23 cellular contexts compared by ENCODE assay signal in genomic region chr22:44317886-44318637, GRCh38. TPM values are rescaled to one million over a fixed set of nuclear protein-coding genes. Genes with fewer than 3 reads are reported as not detected.
DNase-seq lines count a peak whose midpoint lies in the region; ATAC-seq, FAIRE-seq and TF ChIP-seq lines count a peak whose summit lies in the region.
"Had no signal": no experiment of that assay in that cellular context is flagged by ENCODE, and none has a peak within 500 bp of the region (broad histone marks: within the 10 kb centered on the region; RNA-seq: fewer than 3 reads in every experiment).

No MANE protein-coding gene starts in this region.

- FAIRE-seq in A549 (lab: Jason Lieb, UNC): no peak
- no peak for FAIRE-seq in H1 (lab: Jason Lieb, UNC)
- FAIRE-seq in RCC 7860 (lab: Jason Lieb, UNC): no peak
- FAIRE-seq: GM12892 had no signal

- H4K20me1 ChIP-seq in H9 (ENCODE audit: control insufficient read depth, insufficient read depth, insufficient read length): no peaks in the 10 kb centered on the region
- no peaks in the 10 kb centered on the region for H4K20me1 ChIP-seq in H1 (replicated peaks in 1 of 2; ENCODE audit: control insufficient read depth in 1 of 2, insufficient read depth in 2 of 2, low read length in 2 of 2)
- H4K20me1 ChIP-seq in neural progenitor cell (ENCODE audit: low read depth): no peaks in the 10 kb centered on the region

- H3K14ac ChIP-seq in H9 (ENCODE audit: insufficient read depth, low read length) (0 out of 2 replicates have a peak overlapping the region, but pooled peaks have one; percentile 8), H1 (ENCODE audit: insufficient read length) (no peak overlapping the region)

- no peak overlapping the region for H3K56ac ChIP-seq in H9 (ENCODE audit: insufficient read length, low read depth, low read length)
- no peak overlapping the region for H3K56ac ChIP-seq in H1 (replicated peaks; ENCODE audit: insufficient read length, low read depth, low read length)

- DNase-seq in A549 (ENCODE audit: low read depth in 1 of 2, low spot score in 1 of 2) (no peak), H9 (no peak), H1 (ENCODE audit: low read depth in 1 of 2, low spot score in 2 of 2) (no peak), neural progenitor cell (ENCODE audit: low spot score) (no peak), NCI-H146 treated with DMSO at 0.1 percent for 48 hours (lab: John Stamatoyannopoulos, UW; ENCODE audit: unreplicated experiment) (no peak), RCC 7860 (ENCODE audit: low spot score) (no peak)
- DNase-seq: BE2C, DMS153, DND-41, H7, NCI-H1048, NCI-H1417, NCI-H1694 treated with DMSO at 0.1 percent for 48 hours, NCI-H2081, NCI-H2227 treated with DMSO at 0.1 percent for 48 hours, NCI-H526 treated with DMSO at 0.1 percent for 48 hours, PC-9, RPMI8226, SIG-M5 had no signal

- ATAC-seq in A549 (no peak), GM19035 (IDR thresholded peaks at IDR 0.05; ENCODE audit: unreplicated experiment) (no peak)

- H3K18ac ChIP-seq in H9 (ENCODE audit: insufficient read length, low read depth, low read length) (no peak overlapping the region), H1 (ENCODE audit: extremely low read depth, low read length) (no peak overlapping the region)

- H3K23me2 ChIP-seq in H9 (ENCODE audit: insufficient read length, low read depth, low read length, poor library complexity, severe bottlenecking) (no peaks in the 10 kb centered on the region), H1 (ENCODE audit: low read depth, low read length) (peaks cover 5% of the 10 kb centered on the region; the same call in 1 of the 2 replicates)

- H4K5ac ChIP-seq in H9 (ENCODE audit: insufficient read length, low read depth, low read length) (no peak overlapping the region), H1 (ENCODE audit: insufficient read length, low read depth, low read length) (no peak overlapping the region)

- H3K9ac ChIP-seq in H9 (ENCODE audit: extremely low read depth, insufficient read length, low read length) (no peak overlapping the region), H1 (replicated peaks in 1 of 4; ENCODE audit: extremely low read depth in 1 of 4, low read depth in 3 of 4, low read length in 3 of 4) (no peak overlapping the region), neural progenitor cell (peak overlapping the region; percentile 12)

- H3K4me3 ChIP-seq in A549 (no peak overlapping the region), H1 (ENCODE audit: extremely low read depth in 1 of 4, insufficient read depth in 2 of 4, low read depth in 3 of 4, low read length in 4 of 4) (no peak overlapping the region), neural progenitor cell (no peak overlapping the region)
- H3K4me3 ChIP-seq: PC-9, SK-N-MC had no signal

- no peak overlapping the region for H2BK5ac ChIP-seq in H9 (ENCODE audit: insufficient read length, low read length)
- H2BK5ac ChIP-seq in H1 (ENCODE audit: low read depth, low read length): no peak overlapping the region

- no peaks in the 10 kb centered on the region for H3K27me3 ChIP-seq in H9 (ENCODE audit: insufficient read depth, low read length)
- H3K27me3 ChIP-seq in H1 (replicated peaks in 1 of 4; ENCODE audit: control insufficient read depth in 3 of 4, extremely low read depth in 1 of 4, insufficient read depth in 3 of 4, low read length in 3 of 4): no peaks in the 10 kb centered on the region
- H3K27me3 ChIP-seq in neural progenitor cell: no peaks in the 10 kb centered on the region
- H3K27me3 ChIP-seq: BE2C had no signal

- no peak overlapping the region for H3T11ph ChIP-seq in H9 (ENCODE audit: low read length)

- H3K23ac ChIP-seq in H9 (ENCODE audit: insufficient read length, low read depth, low read length) (no peak overlapping the region), H1 (ENCODE audit: insufficient read length) (no peak overlapping the region)

- no peak for TF ChIP-seq CTCF in A549 (IDR thresholded peaks at IDR 0.05)
- TF ChIP-seq CTCF in H9 (conservative IDR thresholded peaks at IDR 0.05): no peak
- no peak for TF ChIP-seq CTCF in H1 (IDR thresholded peaks at IDR 0.05; ENCODE audit: control extremely low read depth in 1 of 3, insufficient read depth in 1 of 3, low read depth in 1 of 3, low read length in 3 of 3)
- TF ChIP-seq CTCF in neural progenitor cell (IDR thresholded peaks at IDR 0.05): no peak

- H2BK15ac ChIP-seq in H9 (ENCODE audit: low read depth, low read length): no peak overlapping the region
- H2BK15ac ChIP-seq in H1 (ENCODE audit: low read length): no peak overlapping the region

- H3K36me3 Mint-ChIP-seq in H9 (ENCODE audit: insufficient read depth in 1 of 3, low read depth in 3 of 3) (no peaks in the 10 kb centered on the region), neural progenitor cell (no peaks in the 10 kb centered on the region)
- H3K36me3 Mint-ChIP-seq: IgD-negative memory B cell had no signal

- no peaks in the 10 kb centered on the region for H3K79me1 ChIP-seq in H9 (ENCODE audit: insufficient read depth, low read depth, low read length, poor library complexity, severe bottlenecking)
- H3K79me1 ChIP-seq in H1 (ENCODE audit: low read depth, low read length): no peaks in the 10 kb centered on the region

- H3F3A ChIP-seq in neural progenitor cell (ENCODE audit: low read depth): no peaks in the 10 kb centered on the region

- H3K27me3 Mint-ChIP-seq in H9 (ENCODE audit: low read depth) (peaks cover 3% of the 10 kb centered on the region), neural progenitor cell (ENCODE audit: insufficient read depth, low read depth) (peaks cover 3% of the 10 kb centered on the region)

- H4K91ac ChIP-seq in H9 (ENCODE audit: insufficient read length, low read depth, low read length) (no peak overlapping the region), H1 (replicated peaks; ENCODE audit: insufficient read length, low read length) (no peak overlapping the region)

- TF ChIP-seq EP300 in A549 (IDR thresholded peaks at IDR 0.05) (no peak), H1 (IDR thresholded peaks at IDR 0.05; ENCODE audit: borderline replicate concordance in 1 of 2, low read depth in 2 of 2, low read length in 2 of 2) (no peak)

- H2AK5ac ChIP-seq in H9 (ENCODE audit: insufficient read length, low read length) (no peak overlapping the region), H1 (ENCODE audit: low read depth, low read length) (no peak overlapping the region)

- H3K4me3 Mint-ChIP-seq in H9 (no peak overlapping the region), neural progenitor cell (no peak overlapping the region)

- no peaks in the 10 kb centered on the region; the same call in 2 of the 3 replicates for H3K4me1 ChIP-seq in A549
- no peaks in the 10 kb centered on the region for H3K4me1 ChIP-seq in H9 (ENCODE audit: insufficient read depth, low read length)
- no peaks in the 10 kb centered on the region for H3K4me1 ChIP-seq in H1 (replicated peaks in 1 of 4; ENCODE audit: control insufficient read depth in 3 of 4, insufficient read depth in 4 of 4, low read length in 3 of 4)
- H3K4me1 ChIP-seq in neural progenitor cell: peaks cover 10% of the 10 kb centered on the region
- H3K4me1 ChIP-seq: BE2C had no signal

- no peaks in the 10 kb centered on the region for H3K9me3 Mint-ChIP-seq in H9
- no peaks in the 10 kb centered on the region for H3K9me3 Mint-ChIP-seq in neural progenitor cell
- H3K9me3 Mint-ChIP-seq: IgD-negative memory B cell had no signal

- no peaks in the 10 kb centered on the region for H3K36me3 ChIP-seq in H1 (ENCODE audit: control insufficient read depth in 2 of 4, insufficient read depth in 4 of 4, low read length in 3 of 4)
- no peaks in the 10 kb centered on the region for H3K36me3 ChIP-seq in neural progenitor cell
- H3K36me3 ChIP-seq: BE2C had no signal

- CTCF ChIA-PET in A549 (lab: Yijun Ruan, JAX): interaction anchor here (0.6 kb wide), 2 partner anchors 57 to 111 kb away, joined by 3 read pairs; no protein-coding TSS in a partner anchor
- CTCF ChIA-PET in H1 (lab: Charles Lee; ENCODE audit: partially characterized antibody): interaction anchor here (1.0 kb wide), 1 partner anchor 35 kb away, joined by 3 read pairs; no protein-coding TSS in a partner anchor

- no peak overlapping the region for H3K27ac ChIP-seq in A549
- H3K27ac ChIP-seq in H9 (ENCODE audit: insufficient read length, low read depth, low read length): no peak overlapping the region
- H3K27ac ChIP-seq in H1 (ENCODE audit: low read depth, low read length): no peak overlapping the region
- H3K27ac ChIP-seq in neural progenitor cell: no peak overlapping the region
- H3K27ac ChIP-seq: PC-9, SK-N-MC had no signal

- H3K79me2 ChIP-seq in H9 (ENCODE audit: insufficient read depth, low read length) (no peaks in the 10 kb centered on the region), H1 (ENCODE audit: control insufficient read depth in 1 of 2, insufficient read depth in 2 of 2, low read length in 2 of 2) (no peaks in the 10 kb centered on the region), neural progenitor cell (ENCODE audit: low read depth) (no peaks in the 10 kb centered on the region)

- no peak overlapping the region for H3K27ac Mint-ChIP-seq in H9
- H3K27ac Mint-ChIP-seq in neural progenitor cell: peak overlapping the region; percentile 52
- H3K27ac Mint-ChIP-seq: IgD-negative memory B cell had no signal

- H3K4me1 Mint-ChIP-seq in H9 (peaks cover 4 to 7% of the 10 kb centered on the region in 2 experiments; a peak in 3 of 4 replicates), neural progenitor cell (peaks cover 20% of the 10 kb centered on the region)
- H3K4me1 Mint-ChIP-seq: IgD-negative memory B cell had no signal

- H2BK120ac ChIP-seq in H9 (ENCODE audit: low read depth, low read length, poor library complexity, severe bottlenecking): no peak overlapping the region
- no peak overlapping the region for H2BK120ac ChIP-seq in H1 (replicated peaks; ENCODE audit: low read depth, low read length)

- no peak overlapping the region for H3K4me2 ChIP-seq in A549
- H3K4me2 ChIP-seq in H9 (ENCODE audit: insufficient read depth, insufficient read length, low read length): no peak overlapping the region
- no peak overlapping the region for H3K4me2 ChIP-seq in H1 (ENCODE audit: insufficient read depth in 1 of 2, low read depth in 2 of 2, low read length in 2 of 2)
- H3K4me2 ChIP-seq in neural progenitor cell: no peak overlapping the region
- H3K4me2 ChIP-seq: PC-9 had no signal

- no peak overlapping the region for H2BK20ac ChIP-seq in H9 (ENCODE audit: low read depth, low read length, poor library complexity, severe bottlenecking)
- H2BK20ac ChIP-seq in H1 (ENCODE audit: low read length): no peak overlapping the region

- 81% methylated on average over 15 of the region's 17 CpGs for WGBS in A549 (ENCODE audit: missing lambda C conversion rate)
- WGBS in H9 (ENCODE audit: extremely low coverage, insufficient read length, low lambda C conversion rate): no CpG with 5 or more reads among the region's 17 CpGs
- 89% methylated on average over 15 of the region's 17 CpGs; no CpG with 5 or more reads in 1 of the 2 experiments for WGBS in H1 (ENCODE audit: extremely low coverage in 1 of 2, insufficient coverage in 1 of 2, insufficient read length in 1 of 2, insufficient replicate concordance in 2 of 2, low coverage in 1 of 2, low lambda C conversion rate in 2 of 2, missing lambda C conversion rate in 1 of 2), 2 experiments

- TF ChIP-seq RAD21 in A549 (conservative IDR thresholded peaks at IDR 0.05 in 1 of 2, IDR thresholded peaks at IDR 0.05 in 1 of 2) (no peak), H1 (IDR thresholded peaks at IDR 0.05 in 1 of 2, conservative IDR thresholded peaks at IDR 0.05 in 1 of 2; ENCODE audit: low read depth in 2 of 2, low read length in 2 of 2) (no peak)

- H4K8ac ChIP-seq in H9 (replicated peaks; ENCODE audit: insufficient read length, low read depth, low read length) (no peak overlapping the region), H1 (ENCODE audit: extremely low read depth, insufficient read depth, low read length) (no peak overlapping the region)

- H2BK12ac ChIP-seq in H9 (ENCODE audit: insufficient read length, low read depth, low read length): no peak overlapping the region
- no peak overlapping the region for H2BK12ac ChIP-seq in H1 (ENCODE audit: low read depth, low read length)

- H3K9me3 ChIP-seq in A549: no peaks in the 10 kb centered on the region
- no peaks in the 10 kb centered on the region for H3K9me3 ChIP-seq in H9 (ENCODE audit: control insufficient read depth, low read depth, low read length)
- no peaks in the 10 kb centered on the region for H3K9me3 ChIP-seq in H1 (ENCODE audit: insufficient read depth in 2 of 2, low read depth in 1 of 2, low read length in 1 of 2)
- H3K9me3 ChIP-seq in neural progenitor cell (ENCODE audit: low read depth): no peaks in the 10 kb centered on the region
- H3K9me3 ChIP-seq: BE2C had no signal

- H3K4ac ChIP-seq in H9 (ENCODE audit: low read depth, low read length): no peak overlapping the region
- no peak overlapping the region for H3K4ac ChIP-seq in H1 (replicated peaks; ENCODE audit: insufficient read length, low read depth, low read length)

- TF ChIP-seq POLR2A in A549 (IDR thresholded peaks at IDR 0.05; ENCODE audit: low read length) (no peak), H1 (IDR thresholded peaks at IDR 0.05; ENCODE audit: control extremely low read depth in 1 of 2, low read depth in 2 of 2, low read length in 2 of 2) (no peak)

- POLR2A ChIA-PET in A549 (lab: Yijun Ruan, JAX) (no interaction called here), H1 (lab: Charles Lee; ENCODE audit: partially characterized antibody) (interaction anchor here (1.0 kb wide), 2 partner anchors 13 to 294 kb away, joined by 3 read pairs; partner anchors contain the start of gene PARVB)

- no peak overlapping the region for H2AFZ ChIP-seq in H9 (ENCODE audit: low read length)
- no peak overlapping the region for H2AFZ ChIP-seq in H1 (ENCODE audit: low read length)
- H2AFZ ChIP-seq in neural progenitor cell (replicated peaks): no peak overlapping the region
- H2AFZ ChIP-seq: PC-9 had no signal

RNA-seq across cellular contexts. Expression of gene SHISAL1, which starts 5.3 kb away (rescaled TPM):
- polyA plus RNA-seq in A549 (2011; rRNA removed) (0.61 and 0.79 TPM in 2 replicates), A549 (2017; fragmentation: RNase III; extraction: RNeasy Plus Mini Kit Qiagen cat#74134 plus additional on column Dnase treatment) (1.9 to 2.4 TPM (median 2.2 TPM) in 3 replicates), H1 (2011; rRNA removed) (2.4 and 3.7 TPM in 2 replicates)
- polyA plus RNA-seq in A549 (2012; cell fraction: cytosol; rRNA removed): 0.56 and 0.80 TPM in 2 replicates
- polyA plus RNA-seq in A549 (2012; cell fraction: nucleus; rRNA removed): 0.74 and 0.80 TPM in 2 replicates
- polyA minus RNA-seq in A549 (2011; rRNA and poly(A)+ RNA removed): 1.3 and 1.4 TPM in 2 replicates
- total RNA-seq in H9 (2021) (2.9 and 3.0 TPM in 2 replicates), neural progenitor cell (ENCODE audit: low replicate concordance) (4.4 and 5.7 TPM in 2 replicates)
- 5.4 and 5.8 TPM in 2 replicates for total RNA-seq in H1 (2021; fragmentation: NEBNext Ultra II Directional; extraction: Animal tissue kit (Norgen Biotek cat#: 25700))
- 2.7 TPM for polyA plus RNA-seq in H1 (2011; cell fraction: cytosol; rRNA removed)
- polyA plus RNA-seq in H1 (2011; cell fraction: nucleus; rRNA removed): 3.0 TPM
- 4.3 to 5.6 TPM (median 5.0 TPM) in 4 replicates for polyA plus RNA-seq in H1 (2012, experiment 1 of 2)
- polyA plus RNA-seq in H1 (2012, experiment 2 of 2): 3.5 TPM
- polyA plus RNA-seq in H1 (2013, experiment 1 of 2): 2.3 TPM
- polyA plus RNA-seq in H1 (2013, experiment 2 of 2): 2.5 TPM
- 7.7 and 11.4 TPM in 2 replicates for polyA minus RNA-seq in H1 (2011; rRNA and poly(A)+ RNA removed)
- polyA minus RNA-seq in H1 (2011; cell fraction: cytosol; rRNA and poly(A)+ RNA removed): 2.6 TPM
- 2.2 TPM for polyA minus RNA-seq in H1 (2011; cell fraction: nucleus; rRNA and poly(A)+ RNA removed)
- polyA plus RNA-seq: IgD-negative memory B cell had no signal

Comparison
In these comparisons a context has a peak if more than half of its experiments do, and no peak if none do; other contexts are left out.
1. Of the 18 proteins assayed by ChIP-seq in both H1 and A549: peak only in H1: none; only in A549: none; in both: MAFK; in neither: 17.